Comparison of ENCODE assay signal across 16 cellular contexts in genomic region chr10:10777723-10778122, GRCh38.
DNase-seq lines count a peak whose midpoint lies in the region; ATAC-seq and TF ChIP-seq lines count a peak whose summit lies in the region.
"Had no signal": no experiment of that assay in that cellular context is flagged by ENCODE, and none has a peak within 500 bp of the region (broad histone marks: within the 10 kb centered on the region; RNA-seq: fewer than 3 reads in every experiment).

No MANE protein-coding gene starts in this region.

- H3K9ac ChIP-seq in DND-41 (ENCODE audit: low read depth, low read length) (no peak overlapping the region), IMR-90 (ENCODE audit: low read depth, low read length) (no peak overlapping the region)
- H3K9ac ChIP-seq: BLaER1, KMS-11 had no signal

- ATAC-seq in DND-41 (ENCODE audit: insufficient read depth, low read depth) (peak; percentile 55; the same call in 1 of the 3 replicates), IMR-90 (ENCODE audit: low read depth) (no peak), HG02840 (IDR thresholded peaks at IDR 0.05; ENCODE audit: low FRiP score, unreplicated experiment) (no peak), GM21526 (IDR thresholded peaks at IDR 0.05; ENCODE audit: low FRiP score, unreplicated experiment) (no peak)
- ATAC-seq: GM12878, HCT116 had no signal

- CTCF ChIA-PET in IMR-90 (lab: Yijun Ruan, JAX) = no interaction called here

- no peak overlapping the region for H3K18ac ChIP-seq in IMR-90 (ENCODE audit: low read depth, low read length)

- no peak overlapping the region for H3K23ac ChIP-seq in IMR-90 (ENCODE audit: low read depth, low read length)

- intact Hi-C loops in IMR-90 (cut with micrococcal nuclease) (no loop called here), prostate gland (cut with DNase I) (no loop called here)

- no peak overlapping the region for H4K8ac ChIP-seq in IMR-90 (ENCODE audit: low read depth in 2 of 2, low read length in 2 of 2)

- H2AK5ac ChIP-seq in IMR-90 (ENCODE audit: low read depth, low read length) = no peak overlapping the region; the same call in 1 of the 2 replicates

- H3K27me3 ChIP-seq in DND-41 (ENCODE audit: insufficient read depth, low read length, poor library complexity) (no peaks in the 10 kb centered on the region), IMR-90 (ENCODE audit: control insufficient read depth, insufficient read depth, low read length) (no peaks in the 10 kb centered on the region), prostate gland (replicated peaks; ENCODE audit: insufficient read depth) (no peaks in the 10 kb centered on the region)
- H3K27me3 ChIP-seq: BLaER1 had no signal

- DNase-seq in DND-41 (no peak), IMR-90 (no peak), neural crest cell (ENCODE audit: low read depth, low spot score) (no peak), prostate gland (ENCODE audit: low spot score) (no peak)
- DNase-seq: 8988T; AML-193; CD4-positive, CD25-positive, alpha-beta regulatory T cell; DMS53 had no signal

- no peaks in the 10 kb centered on the region for H3K36me3 ChIP-seq in DND-41 (ENCODE audit: insufficient read depth, low read length)
- no peaks in the 10 kb centered on the region for H3K36me3 ChIP-seq in IMR-90 (ENCODE audit: control insufficient read depth, insufficient read depth, low read length)
- no peaks in the 10 kb centered on the region for H3K36me3 ChIP-seq in prostate gland
- H3K36me3 ChIP-seq: BLaER1 had no signal

- H2AFZ ChIP-seq in DND-41 (ENCODE audit: low read depth, low read length) = no peak overlapping the region
- no peak overlapping the region for H2AFZ ChIP-seq in IMR-90 (replicated peaks; ENCODE audit: low read length, poor library complexity)

- H3K4me1 ChIP-seq in DND-41 (ENCODE audit: insufficient read depth, low read length) = no peaks in the 10 kb centered on the region
- peaks cover 7% of the 10 kb centered on the region; the same call in 1 of the 2 replicates for H3K4me1 ChIP-seq in IMR-90 (ENCODE audit: control insufficient read depth, insufficient read depth, low read length)
- H3K4me1 ChIP-seq in prostate gland (replicated peaks) = no peaks in the 10 kb centered on the region
- H3K4me1 ChIP-seq: BLaER1 had no signal

- no TSS peak for BruUV-seq in IMR-90 (replicated peaks; lab: Mats Ljungman, UMichigan)

- H3K27ac ChIP-seq in DND-41 (ENCODE audit: low read length) (no peak overlapping the region), IMR-90 (ENCODE audit: insufficient read depth, low read length) (no peak overlapping the region), prostate gland (no peak overlapping the region)
- H3K27ac ChIP-seq: BLaER1, KMS-11 had no signal

- H3K4me2 ChIP-seq in DND-41 (ENCODE audit: insufficient read depth, low read length) (no peak overlapping the region), IMR-90 (ENCODE audit: low read depth, low read length) (no peak overlapping the region)
- H3K4me2 ChIP-seq: BLaER1, KMS-11 had no signal

- WGBS in IMR-90 (ENCODE audit: extremely low coverage in 2 of 2, insufficient read length in 1 of 2), 2 experiments = 60% methylated on average over 2 of the region's 5 CpGs; no CpG with 5 or more reads in 1 of the 2 experiments
- 71% methylated on average over 5 of the region's 5 CpGs for WGBS in prostate gland

- no peak for TF ChIP-seq RAD21 in IMR-90 (IDR thresholded peaks at IDR 0.05; ENCODE audit: low read length)

- H3K9me1 ChIP-seq in IMR-90 (ENCODE audit: insufficient read depth, low read length) = no peaks in the 10 kb centered on the region

- H3K14ac ChIP-seq in IMR-90 (replicated peaks; ENCODE audit: low read depth, low read length) = no peak overlapping the region

- no peak overlapping the region for H2BK15ac ChIP-seq in IMR-90 (ENCODE audit: low read depth, low read length)

- no peak overlapping the region for H3K4ac ChIP-seq in IMR-90 (ENCODE audit: low read depth, low read length)

- H3K4me3 ChIP-seq in DND-41 (ENCODE audit: low read depth in 1 of 2, low read length in 2 of 2) (no peak overlapping the region), IMR-90 (ENCODE audit: insufficient read depth, low read depth, low read length) (no peak overlapping the region), prostate gland (no peak overlapping the region)
- H3K4me3 ChIP-seq: BLaER1, GM12878 had no signal

- H3K9me3 ChIP-seq in DND-41 (ENCODE audit: insufficient read depth, low read length, severe bottlenecking) (no peaks in the 10 kb centered on the region), IMR-90 (ENCODE audit: control insufficient read depth, insufficient read depth, low read length) (0 out of 2 replicates have a peak, but pooled peaks cover 2% of the 10 kb centered on the region), prostate gland (no peaks in the 10 kb centered on the region)
- H3K9me3 ChIP-seq: BLaER1 had no signal

- no peak overlapping the region for H4K91ac ChIP-seq in IMR-90 (ENCODE audit: insufficient read depth, low read depth, low read length)

- dilution Hi-C loops in IMR-90 (cut with HindIII; ENCODE audit: low sequenced_read_pairs, unreplicated experiment) = no loop called here

- no peak for TF ChIP-seq CTCF in DND-41 (IDR thresholded peaks at IDR 0.05; ENCODE audit: borderline replicate concordance, extremely low read depth, low read length, poor library complexity, severe bottlenecking)
- no peak for TF ChIP-seq CTCF in IMR-90 (conservative IDR thresholded peaks at IDR 0.05; ENCODE audit: low read depth, low read length)
- TF ChIP-seq CTCF in brain (conservative IDR thresholded peaks at IDR 0.05) = no peak
- TF ChIP-seq CTCF in neural crest cell (conservative IDR thresholded peaks at IDR 0.05) = no peak
- no peak for TF ChIP-seq CTCF in prostate gland (IDR thresholded peaks at IDR 0.05)

- peaks cover 16% of the 10 kb centered on the region for H3K4me1 Mint-ChIP-seq in brain
- H3K4me1 Mint-ChIP-seq in neural crest cell = peaks cover 14% of the 10 kb centered on the region
- H3K4me1 Mint-ChIP-seq: CD4-positive, CD25-positive, alpha-beta regulatory T cell; IgD-negative memory B cell had no signal

- no peaks in the 10 kb centered on the region for H3K79me2 ChIP-seq in DND-41 (ENCODE audit: insufficient read depth, low read length)

- no peak overlapping the region for H2BK120ac ChIP-seq in IMR-90 (ENCODE audit: low read depth, low read length)

- H3K4me3 Mint-ChIP-seq in brain (no peak overlapping the region), neural crest cell (no peak overlapping the region)
- H3K4me3 Mint-ChIP-seq: CD4-positive, CD25-positive, alpha-beta regulatory T cell; IgD-negative memory B cell had no signal

- no peaks in the 10 kb centered on the region for H3K79me1 ChIP-seq in IMR-90 (ENCODE audit: low read depth in 1 of 2, low read length in 2 of 2)

- H4K20me1 ChIP-seq in DND-41 (ENCODE audit: insufficient read depth, low read length) (no peaks in the 10 kb centered on the region), IMR-90 (ENCODE audit: insufficient read depth, low read length) (no peaks in the 10 kb centered on the region)
- H4K20me1 ChIP-seq: BLaER1 had no signal

- H3K36me3 Mint-ChIP-seq in brain (no peaks in the 10 kb centered on the region), neural crest cell (ENCODE audit: low read depth) (no peaks in the 10 kb centered on the region)
- H3K36me3 Mint-ChIP-seq: CD4-positive, CD25-positive, alpha-beta regulatory T cell; IgD-negative memory B cell had no signal

- H2AK9ac ChIP-seq in IMR-90 (replicated peaks; ENCODE audit: low read depth, low read length, poor library complexity) = peak overlapping the region; percentile 11

- in situ Hi-C loops in IMR-90 (cut with MboI; ENCODE audit: low sequenced_read_pairs) = no loop called here

- H3K27me3 Mint-ChIP-seq in brain (no peaks in the 10 kb centered on the region), neural crest cell (ENCODE audit: low read depth) (no peaks in the 10 kb centered on the region)

- no peak for TF ChIP-seq POLR2A in IMR-90 (IDR thresholded peaks at IDR 0.05; ENCODE audit: low read depth, low read length)
- no peak for TF ChIP-seq POLR2A in prostate gland (IDR thresholded peaks at IDR 0.05)

- H2BK20ac ChIP-seq in IMR-90 (ENCODE audit: low read depth, low read length) = no peak overlapping the region; the same call in 1 of the 2 replicates

- peaks cover 0 to 12% (median 8%) of the 10 kb centered on the region in 5 experiments for H3K9me3 Mint-ChIP-seq in brain
- peaks cover 5% of the 10 kb centered on the region for H3K9me3 Mint-ChIP-seq in neural crest cell

- no peak overlapping the region for H2BK5ac ChIP-seq in IMR-90 (ENCODE audit: low read depth, low read length, poor library complexity, severe bottlenecking)

- H3K27ac Mint-ChIP-seq in brain (peak overlapping the region in 3 of 5 experiments; percentile 9 to 72 (median 52)), neural crest cell (ENCODE audit: unreplicated experiment) (peak overlapping the region; percentile 65)
- H3K27ac Mint-ChIP-seq: CD4-positive, CD25-positive, alpha-beta regulatory T cell; IgD-negative memory B cell had no signal

- no peak overlapping the region for H3K56ac ChIP-seq in IMR-90 (ENCODE audit: extremely low read depth, insufficient read depth, low read length)

- H4K5ac ChIP-seq in IMR-90 (ENCODE audit: low read depth, low read length) = no peak overlapping the region

- POLR2A ChIA-PET in IMR-90 (lab: Charles Lee; ENCODE audit: unreplicated experiment) = no interaction called here

TF ChIP-seq in IMR-90, 13 proteins besides CTCF, POLR2A, EP300 and RAD21:
- TF ChIP-seq MAZ (IDR thresholded peaks at IDR 0.05; ENCODE audit: borderline replicate concordance, low read depth, low read length) (no peak), BHLHE40 (IDR thresholded peaks at IDR 0.05; ENCODE audit: low read depth, low read length) (no peak), MXI1 (IDR thresholded peaks at IDR 0.05; ENCODE audit: borderline replicate concordance, low read depth, low read length) (no peak), CHD1 (IDR thresholded peaks at IDR 0.05; ENCODE audit: low read depth, low read length) (no peak), MAFK (IDR thresholded peaks at IDR 0.05; ENCODE audit: low read depth, low read length) (no peak), CEBPB (IDR thresholded peaks at IDR 0.05; ENCODE audit: low read depth, low read length) (no peak)
- TF ChIP-seq, protein P1, sequence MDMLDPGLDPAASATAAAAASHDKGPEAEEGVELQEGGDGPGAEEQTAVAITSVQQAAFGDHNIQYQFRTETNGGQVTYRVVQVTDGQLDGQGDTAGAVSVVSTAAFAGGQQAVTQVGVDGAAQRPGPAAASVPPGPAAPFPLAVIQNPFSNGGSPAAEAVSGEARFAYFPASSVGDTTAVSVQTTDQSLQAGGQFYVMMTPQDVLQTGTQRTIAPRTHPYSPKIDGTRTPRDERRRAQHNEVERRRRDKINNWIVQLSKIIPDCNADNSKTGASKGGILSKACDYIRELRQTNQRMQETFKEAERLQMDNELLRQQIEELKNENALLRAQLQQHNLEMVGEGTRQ (IDR thresholded peaks at IDR 0.05; ENCODE audit: low read depth, low read length) = no peak
TF ChIP-seq in IMR-90: peak in this region for 0.
